Comparison of ENCODE assay signal across 1 cellular context in the genomic region with DNA sequence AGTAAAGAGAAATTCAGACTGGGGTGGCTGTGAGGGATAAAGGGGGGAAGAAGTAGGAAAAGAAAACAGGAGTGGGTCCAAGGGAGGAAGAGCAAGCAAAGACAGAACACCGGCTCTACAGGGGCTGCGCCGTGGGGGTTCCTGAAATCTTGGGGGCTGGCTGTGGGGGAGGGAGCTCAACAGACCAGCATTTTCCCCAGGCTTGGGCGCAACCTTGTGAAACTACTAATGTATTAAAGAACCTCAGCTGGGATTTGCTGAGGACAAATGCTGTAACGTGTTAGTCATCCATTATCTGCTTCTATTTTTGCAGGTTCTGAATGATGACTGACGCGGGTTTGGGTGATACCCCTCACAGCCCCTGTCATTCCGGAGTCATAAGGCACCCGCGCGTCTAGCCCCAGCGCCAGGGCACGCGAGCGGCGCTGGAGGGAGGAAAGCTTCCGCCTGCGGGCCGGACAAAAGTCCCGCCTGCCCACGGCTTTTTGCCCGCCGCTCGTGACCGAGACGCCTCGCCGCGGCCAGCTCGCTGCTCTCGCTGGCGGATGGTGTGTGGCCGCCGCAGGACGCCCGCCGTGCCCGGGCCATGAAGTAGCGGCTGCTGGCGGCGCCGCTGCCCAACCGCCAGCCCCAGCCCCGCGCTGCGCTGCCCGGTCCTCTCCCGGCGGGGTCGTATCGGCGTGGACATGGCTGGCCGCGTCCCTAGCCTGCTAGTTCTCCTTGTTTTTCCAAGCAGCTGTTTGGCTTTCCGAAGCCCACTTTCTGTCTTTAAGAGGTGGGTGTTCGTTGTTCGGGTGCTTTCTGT.
A peak's percentile ranks its signal among the peaks of the same experiment; 100 is the strongest.
TF ChIP-seq lines count a peak whose summit lies in the region.

No MANE protein-coding gene starts in this region.

TF ChIP-seq in IMR-90, 13 proteins besides CTCF, POLR2A, EP300 and RAD21 (continued from another document):
- TF ChIP-seq, protein P1, sequence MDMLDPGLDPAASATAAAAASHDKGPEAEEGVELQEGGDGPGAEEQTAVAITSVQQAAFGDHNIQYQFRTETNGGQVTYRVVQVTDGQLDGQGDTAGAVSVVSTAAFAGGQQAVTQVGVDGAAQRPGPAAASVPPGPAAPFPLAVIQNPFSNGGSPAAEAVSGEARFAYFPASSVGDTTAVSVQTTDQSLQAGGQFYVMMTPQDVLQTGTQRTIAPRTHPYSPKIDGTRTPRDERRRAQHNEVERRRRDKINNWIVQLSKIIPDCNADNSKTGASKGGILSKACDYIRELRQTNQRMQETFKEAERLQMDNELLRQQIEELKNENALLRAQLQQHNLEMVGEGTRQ (IDR thresholded peaks at IDR 0.05; ENCODE audit: low read depth, low read length), result peak; percentile 33; the same call in 1 of the 2 replicates
